Comparison of ENCODE assay signal across 7 cellular contexts in the genomic region with DNA sequence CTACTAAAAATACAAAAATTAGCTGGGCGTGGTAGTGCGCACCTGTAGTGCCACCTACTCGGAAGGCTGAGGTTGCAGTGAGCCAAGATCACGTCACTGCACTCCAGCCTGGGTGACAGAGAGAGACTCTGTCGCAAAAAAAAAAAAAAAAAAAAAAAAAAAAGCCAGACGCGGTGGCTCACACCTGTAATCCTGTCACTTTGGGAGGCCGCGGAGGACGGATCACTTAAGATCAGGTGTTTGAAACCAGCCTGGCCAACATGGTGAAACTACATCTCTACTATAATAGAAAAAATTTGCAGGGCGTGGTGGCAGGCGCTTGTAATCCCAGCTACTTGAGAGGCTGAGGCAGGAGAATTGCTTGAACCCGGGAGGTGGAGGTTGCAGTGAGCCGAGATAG. TPM values are rescaled to one million over a fixed set of nuclear protein-coding genes. Genes with fewer than 3 reads are reported as not detected.
DNase-seq lines count a peak whose midpoint lies in the region; ATAC-seq and TF ChIP-seq lines count a peak whose summit lies in the region.
"Not testable (repeated sequence)": the region's sequence is repeated elsewhere in the genome, so short reads cannot be mapped to it uniquely, and the experiment has no call there.

No MANE protein-coding gene starts in this region.

- not testable (repeated sequence) for DNase-seq in GM12864 (ENCODE audit: low read depth); MG63; activated B cell treated with CpG ODN at 0.5 μM for 24 hours; activated naive CD8-positive, alpha-beta T cell treated with anti-CD3 and anti-CD28 coated beads for 36 hours; esophagus muscularis mucosa (ENCODE audit: extremely low spot score); naive thymus-derived CD4-positive, alpha-beta T cell; stimulated activated effector memory CD8-positive, alpha-beta T cell treated with anti-CD3 and anti-CD28 coated beads, Interleukin-12 subunit alpha, Interleukin-12 subunit beta, amount 100 ng/mL, for 72 hours (ENCODE audit: low spot score in 2 of 2)

- peak overlapping the region; percentile 79 for H3K4me3 ChIP-seq in GM12864 (ENCODE audit: low read depth, low read length)
- peak overlapping the region; percentile 75; the same call in 1 of the 2 replicates for H3K4me3 ChIP-seq in MG63
- H3K4me3 ChIP-seq in esophagus muscularis mucosa: peak overlapping the region in 3 of 4 donors; percentile 71 to 83 (median 78)
- not testable (repeated sequence) for H3K4me3 ChIP-seq in naive thymus-derived CD4-positive, alpha-beta T cell (ENCODE audit: low read length)

- H3K27ac Mint-ChIP-seq in activated B cell treated with CpG ODN at 0.5 μM for 24 hours: peak overlapping the region; percentile 91
- H3K27ac Mint-ChIP-seq in activated naive CD8-positive, alpha-beta T cell treated with anti-CD3 and anti-CD28 coated beads for 36 hours: peak overlapping the region; percentile 91
- peak overlapping the region in 4 of 9 donors; percentile 79 to 94 (median 90) for H3K27ac Mint-ChIP-seq in naive thymus-derived CD4-positive, alpha-beta T cell
- not testable (repeated sequence) for H3K27ac Mint-ChIP-seq in stimulated activated effector memory CD8-positive, alpha-beta T cell treated with anti-CD3 and anti-CD28 coated beads, Interleukin-12 subunit alpha, Interleukin-12 subunit beta, amount 100 ng/mL, for 72 hours

- not testable (repeated sequence) for TF ChIP-seq CTCF in GM12864 (IDR thresholded peaks at IDR 0.05; ENCODE audit: low read depth, low read length, missing control alignments); activated B cell treated with CpG ODN at 0.5 μM for 24 hours (IDR thresholded peaks at IDR 0.05); esophagus muscularis mucosa (IDR thresholded peaks at IDR 0.05)

- POLR2A ChIA-PET in activated B cell treated with CpG ODN at 0.5 μM for 24 hours (lab: Charles Lee): interaction anchor here (0.6 to 2.3 kb wide), 11 partner anchors 18 to 992 kb away, joined by 3 to 26 read pairs (median 5); a partner anchor contains a TSS
- POLR2A ChIA-PET in naive thymus-derived CD4-positive, alpha-beta T cell (lab: Charles Lee): interaction anchor here (0.8 to 1.6 kb wide), 2 partner anchors 57 to 85 kb away, joined by 3 to 8 read pairs; no protein-coding TSS in a partner anchor

- peaks cover 42% of the 10 kb centered on the region for H3K4me1 Mint-ChIP-seq in activated B cell treated with CpG ODN at 0.5 μM for 24 hours
- H3K4me1 Mint-ChIP-seq in activated naive CD8-positive, alpha-beta T cell treated with anti-CD3 and anti-CD28 coated beads for 36 hours: peaks cover 40% of the 10 kb centered on the region
- peaks cover 25 to 57% (median 55%) of the 10 kb centered on the region in 7 donors for H3K4me1 Mint-ChIP-seq in naive thymus-derived CD4-positive, alpha-beta T cell
- peaks cover 52% of the 10 kb centered on the region for H3K4me1 Mint-ChIP-seq in stimulated activated effector memory CD8-positive, alpha-beta T cell treated with anti-CD3 and anti-CD28 coated beads, Interleukin-12 subunit alpha, Interleukin-12 subunit beta, amount 100 ng/mL, for 72 hours

- TF ChIP-seq EP300 in esophagus muscularis mucosa (IDR thresholded peaks at IDR 0.05): not testable (repeated sequence)

- H3K4me1 ChIP-seq in esophagus muscularis mucosa: peaks cover 17 to 31% (median 24%) of the 10 kb centered on the region in 4 donors
- peaks cover 8 to 15% of the 10 kb centered on the region in 2 donors for H3K4me1 ChIP-seq in naive thymus-derived CD4-positive, alpha-beta T cell (ENCODE audit: control insufficient read depth in 2 of 2, insufficient read depth in 2 of 2, low read length in 2 of 2)

- not testable (repeated sequence) for TF ChIP-seq POLR2A in esophagus muscularis mucosa (IDR thresholded peaks at IDR 0.05; ENCODE audit: low read depth)

- H3K36me3 Mint-ChIP-seq in activated B cell treated with CpG ODN at 0.5 μM for 24 hours (ENCODE audit: low read depth): peaks cover 37% of the 10 kb centered on the region
- peaks cover 31% of the 10 kb centered on the region for H3K36me3 Mint-ChIP-seq in activated naive CD8-positive, alpha-beta T cell treated with anti-CD3 and anti-CD28 coated beads for 36 hours
- H3K36me3 Mint-ChIP-seq in naive thymus-derived CD4-positive, alpha-beta T cell: peaks cover 4 to 41% (median 22%) of the 10 kb centered on the region in 5 donors
- H3K36me3 Mint-ChIP-seq in stimulated activated effector memory CD8-positive, alpha-beta T cell treated with anti-CD3 and anti-CD28 coated beads, Interleukin-12 subunit alpha, Interleukin-12 subunit beta, amount 100 ng/mL, for 72 hours: peaks cover 58% of the 10 kb centered on the region

- not testable (repeated sequence) for H3K27me3 Mint-ChIP-seq in activated B cell treated with CpG ODN at 0.5 μM for 24 hours; activated naive CD8-positive, alpha-beta T cell treated with anti-CD3 and anti-CD28 coated beads for 36 hours; naive thymus-derived CD4-positive, alpha-beta T cell

- H3K4me3 Mint-ChIP-seq in activated B cell treated with CpG ODN at 0.5 μM for 24 hours: peak overlapping the region; percentile 93
- peak overlapping the region; percentile 97 for H3K4me3 Mint-ChIP-seq in activated naive CD8-positive, alpha-beta T cell treated with anti-CD3 and anti-CD28 coated beads for 36 hours
- peak overlapping the region in 7 of 10 donors; percentile 89 to 98 (median 92) for H3K4me3 Mint-ChIP-seq in naive thymus-derived CD4-positive, alpha-beta T cell
- peak overlapping the region; percentile 98 for H3K4me3 Mint-ChIP-seq in stimulated activated effector memory CD8-positive, alpha-beta T cell treated with anti-CD3 and anti-CD28 coated beads, Interleukin-12 subunit alpha, Interleukin-12 subunit beta, amount 100 ng/mL, for 72 hours

- WGBS in esophagus muscularis mucosa: 90% methylated on average over 14 of the region's 14 CpGs

- H3K27me3 ChIP-seq in MG63; esophagus muscularis mucosa; naive thymus-derived CD4-positive, alpha-beta T cell (ENCODE audit: control insufficient read depth in 2 of 2, insufficient read depth in 2 of 2, low read length in 2 of 2): not testable (repeated sequence)

- not testable (repeated sequence) for H3K9me3 Mint-ChIP-seq in activated B cell treated with CpG ODN at 0.5 μM for 24 hours; activated naive CD8-positive, alpha-beta T cell treated with anti-CD3 and anti-CD28 coated beads for 36 hours; naive thymus-derived CD4-positive, alpha-beta T cell; stimulated activated effector memory CD8-positive, alpha-beta T cell treated with anti-CD3 and anti-CD28 coated beads, Interleukin-12 subunit alpha, Interleukin-12 subunit beta, amount 100 ng/mL, for 72 hours

- intact Hi-C loops in activated B cell treated with CpG ODN at 0.5 μM for 24 hours (cut with micrococcal nuclease) (loop anchor here (2.0 to 10.0 kb wide), 5 partner anchors 21 to 995 kb away; a partner anchor contains a TSS), esophagus muscularis mucosa (cut with DNase I) (loop anchor here (5.0 kb wide), 2 partner anchors 83 to 153 kb away; a partner anchor contains a TSS)
- intact Hi-C loops in naive thymus-derived CD4-positive, alpha-beta T cell (cut with micrococcal nuclease): loop anchor here (2.0 to 10.0 kb wide), 5 partner anchors 21 to 993 kb away; a partner anchor contains a TSS

- peaks cover 26% of the 10 kb centered on the region for H3K36me3 ChIP-seq in MG63
- peaks cover 0 to 39% (median 36%) of the 10 kb centered on the region in 4 donors for H3K36me3 ChIP-seq in esophagus muscularis mucosa
- peaks cover 0 to 32% (median 2%) of the 10 kb centered on the region in 3 experiments for H3K36me3 ChIP-seq in naive thymus-derived CD4-positive, alpha-beta T cell (ENCODE audit: control insufficient read depth in 2 of 3, insufficient read depth in 3 of 3, low read length in 3 of 3)

- CTCF ChIA-PET in activated B cell treated with CpG ODN at 0.5 μM for 24 hours (lab: Charles Lee): interaction anchor here (1.4 to 2.9 kb wide), 2 partner anchors 20 to 78 kb away, joined by 4 to 18 read pairs; no protein-coding TSS in a partner anchor
- CTCF ChIA-PET in naive thymus-derived CD4-positive, alpha-beta T cell (lab: Charles Lee): not testable (repeated sequence)

- not testable (repeated sequence) for H3K27ac ChIP-seq in esophagus muscularis mucosa (replicated peaks in 1 of 4)
- peak overlapping the region; percentile 86 for H3K27ac ChIP-seq in naive thymus-derived CD4-positive, alpha-beta T cell (ENCODE audit: low read depth, low read length)

- peaks cover 10% of the 10 kb centered on the region for H3K9me3 ChIP-seq in MG63
- not testable (repeated sequence) for H3K9me3 ChIP-seq in esophagus muscularis mucosa; naive thymus-derived CD4-positive, alpha-beta T cell (ENCODE audit: control insufficient read depth in 2 of 3, low read length in 3 of 3)

- ATAC-seq in activated B cell treated with CpG ODN at 0.5 μM for 24 hours (ENCODE audit: low read depth); naive thymus-derived CD4-positive, alpha-beta T cell; stimulated activated effector memory CD8-positive, alpha-beta T cell treated with anti-CD3 and anti-CD28 coated beads, Interleukin-12 subunit alpha, Interleukin-12 subunit beta, amount 100 ng/mL, for 72 hours: not testable (repeated sequence)

RNA-seq across cellular contexts. Expression of a gene that starts 1.2 kb away (rescaled TPM):
- 90.0 and 116 TPM in 2 replicates for total RNA-seq in MG63 (2014; rRNA removed; shearing (Covaris generic); ENCODE audit: low replicate concordance)
- 40.6 and 48.8 TPM in 2 replicates for total RNA-seq in activated B cell treated with CpG ODN at 0.5 μM for 24 hours
- total RNA-seq in activated naive CD8-positive, alpha-beta T cell treated with anti-CD3 and anti-CD28 coated beads for 36 hours: 10 to 100 TPM; 56.6 to 56.8 TPM
- 10 to 100 TPM; 52.7 to 69.7 (median 60.5) TPM for total RNA-seq in esophagus muscularis mucosa
- 10 to 100 TPM; 20.2 to 50.7 (median 40.6) TPM for total RNA-seq in naive thymus-derived CD4-positive, alpha-beta T cell
- 100 to 1,000 TPM; 108 to 127 TPM for polyA plus RNA-seq in naive thymus-derived CD4-positive, alpha-beta T cell

RNA-seq across cellular contexts. Expression of a gene that starts 26.0 kb away (rescaled TPM):
- 10.5 and 12.0 TPM in 2 replicates for total RNA-seq in MG63 (2014; rRNA removed; shearing (Covaris generic); ENCODE audit: low replicate concordance)
- 159 and 178 TPM in 2 replicates for total RNA-seq in activated B cell treated with CpG ODN at 0.5 μM for 24 hours
- total RNA-seq in activated naive CD8-positive, alpha-beta T cell treated with anti-CD3 and anti-CD28 coated beads for 36 hours: 10 to 100 TPM; 48.8 to 51.4 TPM
- 1 to 10 TPM; 1.2 to 4.1 (median 2.7) TPM for total RNA-seq in esophagus muscularis mucosa
- 10 to 100 TPM in 2 of 5 experiments, 1 to 10 TPM in 3; 1.6 to 15.7 (median 5.0) TPM for total RNA-seq in naive thymus-derived CD4-positive, alpha-beta T cell
- polyA plus RNA-seq in naive thymus-derived CD4-positive, alpha-beta T cell: not detected
